In genomic region chr1:167681024-167681423, GRCh38 we compare ENCODE assay signal across 19 cellular contexts. TPM values are rescaled to one million over a fixed set of nuclear protein-coding genes. Genes with fewer than 3 reads are reported as not detected.
DNase-seq lines count a peak whose midpoint lies in the region; ATAC-seq and TF ChIP-seq lines count a peak whose summit lies in the region.
"Had no signal": no experiment of that assay in that cellular context is flagged by ENCODE, and none has a peak within 500 bp of the region (broad histone marks: within the 10 kb centered on the region; RNA-seq: fewer than 3 reads in every experiment).

No MANE protein-coding gene starts in this region.

- H3K36me3 ChIP-seq in CD8-positive, alpha-beta memory T cell (ENCODE audit: insufficient read depth, low read length) = peaks cover 53% of the 10 kb centered on the region
- H3K36me3 ChIP-seq in neutrophil (peaks cover 92% of the 10 kb centered on the region), H7 (replicated peaks; ENCODE audit: control insufficient read depth, insufficient read depth, low read length) (no peaks in the 10 kb centered on the region)

- no peaks in the 10 kb centered on the region for H3K27me3 Mint-ChIP-seq in activated T-cell treated with anti-CD3 and anti-CD28 coated beads, Interleukin-2, amount 50 U/mL, for 72 hours (ENCODE audit: low read depth)
- no peaks in the 10 kb centered on the region for H3K27me3 Mint-ChIP-seq in CD8-positive, alpha-beta memory T cell
- H3K27me3 Mint-ChIP-seq in activated CD8-positive, alpha-beta T cell treated with anti-CD3 and anti-CD28 coated beads, Interleukin-2, amount 10 ng/mL, durations not matched to agents 7 days and 5 days (ENCODE audit: low read depth) = no peaks in the 10 kb centered on the region

- peaks cover 14% of the 10 kb centered on the region for H3K4me1 Mint-ChIP-seq in activated T-cell treated with anti-CD3 and anti-CD28 coated beads, Interleukin-2, amount 50 U/mL, for 72 hours (ENCODE audit: low read depth)
- H3K4me1 Mint-ChIP-seq in CD8-positive, alpha-beta memory T cell = peaks cover 20 to 27% (median 21%) of the 10 kb centered on the region in 3 donors
- peaks cover 13% of the 10 kb centered on the region for H3K4me1 Mint-ChIP-seq in activated CD8-positive, alpha-beta T cell treated with anti-CD3 and anti-CD28 coated beads, Interleukin-2, amount 10 ng/mL, durations not matched to agents 7 days and 5 days (ENCODE audit: low read depth)

- no peak for ATAC-seq in activated T-cell treated with anti-CD3 and anti-CD28 coated beads, Interleukin-2, amount 50 U/mL, for 72 hours (replicated peaks in 1 of 2)
- no peak for ATAC-seq in activated CD8-positive, alpha-beta T cell treated with anti-CD3 and anti-CD28 coated beads, Interleukin-2, amount 10 ng/mL, durations not matched to agents 7 days and 5 days
- no peak for ATAC-seq in HG03354 (IDR thresholded peaks at IDR 0.05; ENCODE audit: poor library complexity, severe bottlenecking, unreplicated experiment)
- ATAC-seq in GM19023 (IDR thresholded peaks at IDR 0.05; ENCODE audit: unreplicated experiment) = no peak
- ATAC-seq: activated CD4-positive, CD25-positive, alpha-beta regulatory T cell treated with anti-CD3 and anti-CD28 coated beads, Interleukin-2, amount 50 U/mL, for 24 hours; left colon had no signal

- POLR2A ChIA-PET in CD8-positive, alpha-beta memory T cell (lab: Charles Lee) = no interaction called here
- POLR2A ChIA-PET in activated CD8-positive, alpha-beta T cell treated with anti-CD3 and anti-CD28 coated beads, Interleukin-2, amount 10 ng/mL, durations not matched to agents 7 days and 5 days (lab: Charles Lee) = no interaction called here

- no peak overlapping the region for H3K4me3 ChIP-seq in CD8-positive, alpha-beta memory T cell (ENCODE audit: low read length)
- H3K4me3 ChIP-seq in neutrophil (ENCODE audit: low read depth in 1 of 2, low read length in 1 of 2) (no peak overlapping the region), H7 (ENCODE audit: insufficient read depth, low read depth, low read length) (no peak overlapping the region)
- H3K4me3 ChIP-seq: smooth muscle cell had no signal

- no peak overlapping the region for H3K4me3 Mint-ChIP-seq in activated T-cell treated with anti-CD3 and anti-CD28 coated beads, Interleukin-2, amount 50 U/mL, for 72 hours
- H3K4me3 Mint-ChIP-seq in CD8-positive, alpha-beta memory T cell = no peak overlapping the region
- H3K4me3 Mint-ChIP-seq in activated CD8-positive, alpha-beta T cell treated with anti-CD3 and anti-CD28 coated beads, Interleukin-2, amount 10 ng/mL, durations not matched to agents 7 days and 5 days = no peak overlapping the region

- peaks cover 31% of the 10 kb centered on the region for H3K4me1 ChIP-seq in CD8-positive, alpha-beta memory T cell (ENCODE audit: insufficient read depth, low read length)
- peaks cover 6 to 7% of the 10 kb centered on the region in 2 experiments for H3K4me1 ChIP-seq in neutrophil (ENCODE audit: control insufficient read depth in 1 of 2, insufficient read depth in 1 of 2, low read depth in 1 of 2, low read length in 1 of 2)

- no peaks in the 10 kb centered on the region for H3K27me3 ChIP-seq in CD8-positive, alpha-beta memory T cell (ENCODE audit: insufficient read depth, low read length, poor library complexity, severe bottlenecking)
- no peaks in the 10 kb centered on the region for H3K27me3 ChIP-seq in neutrophil
- no peaks in the 10 kb centered on the region; the same call in 1 of the 2 replicates for H3K27me3 ChIP-seq in H7 (ENCODE audit: control insufficient read depth, insufficient read depth, low read length)

- CTCF ChIA-PET in CD8-positive, alpha-beta memory T cell (lab: Charles Lee) = interaction anchor here (1.0 to 2.9 kb wide), 4 partner anchors 12 to 124 kb away, joined by 4 to 13 read pairs (median 4); no protein-coding TSS in a partner anchor
- CTCF ChIA-PET in activated CD8-positive, alpha-beta T cell treated with anti-CD3 and anti-CD28 coated beads, Interleukin-2, amount 10 ng/mL, durations not matched to agents 7 days and 5 days (lab: Charles Lee) = interaction anchor here (1.2 to 1.3 kb wide), 2 partner anchors 81 to 125 kb away, joined by 3 read pairs; no protein-coding TSS in a partner anchor

- H3K9me3 ChIP-seq in CD8-positive, alpha-beta memory T cell (ENCODE audit: low read length) = no peaks in the 10 kb centered on the region
- no peaks in the 10 kb centered on the region for H3K9me3 ChIP-seq in neutrophil

- H3K36me3 Mint-ChIP-seq in activated T-cell treated with anti-CD3 and anti-CD28 coated beads, Interleukin-2, amount 50 U/mL, for 72 hours (ENCODE audit: insufficient read depth in 2 of 2) = peaks cover 0 to 10% of the 10 kb centered on the region in 2 donors
- H3K36me3 Mint-ChIP-seq in CD8-positive, alpha-beta memory T cell = peaks cover 4 to 44% (median 13%) of the 10 kb centered on the region in 3 donors
- peaks cover 57% of the 10 kb centered on the region for H3K36me3 Mint-ChIP-seq in activated CD8-positive, alpha-beta T cell treated with anti-CD3 and anti-CD28 coated beads, Interleukin-2, amount 10 ng/mL, durations not matched to agents 7 days and 5 days (ENCODE audit: low read depth)

- DNase-seq in activated T-cell treated with anti-CD3 and anti-CD28 coated beads, Interleukin-2, amount 50 U/mL, for 72 hours = no peak
- no peak for DNase-seq in activated T-cell treated with anti-CD3 and anti-CD28 coated beads, Interleukin-2, amount 50 U/mL, for 48 hours
- no peak for DNase-seq in CD8-positive, alpha-beta memory T cell
- DNase-seq in activated CD8-positive, alpha-beta T cell treated with anti-CD3 and anti-CD28 coated beads, Interleukin-2, amount 10 ng/mL, durations not matched to agents 7 days and 5 days = no peak
- DNase-seq in H7 = no peak
- DNase-seq: activated CD8-positive, alpha-beta memory T cell treated with anti-CD3 and anti-CD28 coated beads, Interleukin-2, amount 50 U/mL, for 4 hours; Calu3; effector CD8-positive, alpha-beta T cell; left colon; NCI-H1105 treated with DMSO at 0.1 percent for 48 hours; NCI-H2227 treated with DMSO at 0.1 percent for 48 hours; T-helper 9 cell had no signal

- H3K27ac ChIP-seq in CD8-positive, alpha-beta memory T cell (ENCODE audit: low read depth, low read length) = peak overlapping the region; percentile 1
- H3K27ac ChIP-seq in neutrophil = peak overlapping the region; percentile 62
- H3K27ac ChIP-seq: KMS-11, parathyroid adenoma had no signal

- H3K9me3 Mint-ChIP-seq in activated T-cell treated with anti-CD3 and anti-CD28 coated beads, Interleukin-2, amount 50 U/mL, for 72 hours = no peaks in the 10 kb centered on the region
- no peaks in the 10 kb centered on the region for H3K9me3 Mint-ChIP-seq in CD8-positive, alpha-beta memory T cell
- H3K9me3 Mint-ChIP-seq in activated CD8-positive, alpha-beta T cell treated with anti-CD3 and anti-CD28 coated beads, Interleukin-2, amount 10 ng/mL, durations not matched to agents 7 days and 5 days (ENCODE audit: insufficient read depth) = no peaks in the 10 kb centered on the region

- H3K27ac Mint-ChIP-seq in activated T-cell treated with anti-CD3 and anti-CD28 coated beads, Interleukin-2, amount 50 U/mL, for 72 hours = peak overlapping the region; percentile 26
- H3K27ac Mint-ChIP-seq in CD8-positive, alpha-beta memory T cell = peak overlapping the region in 3 of 8 donors; percentile 86 to 97 (median 91)
- H3K27ac Mint-ChIP-seq in activated CD8-positive, alpha-beta T cell treated with anti-CD3 and anti-CD28 coated beads, Interleukin-2, amount 10 ng/mL, durations not matched to agents 7 days and 5 days = peak overlapping the region; percentile 51

- no peak for TF ChIP-seq CTCF in neutrophil (IDR thresholded peaks at IDR 0.05)

RNA-seq across cellular contexts. Expression of gene MPZL1, which starts 40.8 kb away (rescaled TPM):
- total RNA-seq in activated T-cell treated with anti-CD3 and anti-CD28 coated beads, Interleukin-2, amount 50 U/mL, for 72 hours = 10 to 100 TPM; 17.2 to 20.9 TPM
- 10 to 100 TPM; 15.6 to 17.9 TPM for total RNA-seq in CD8-positive, alpha-beta memory T cell
- 8.2 TPM for polyA plus RNA-seq in CD8-positive, alpha-beta memory T cell
- 10 to 100 TPM; 12.5 to 13.6 TPM for total RNA-seq in activated CD8-positive, alpha-beta T cell treated with anti-CD3 and anti-CD28 coated beads, Interleukin-2, amount 10 ng/mL, durations not matched to agents 7 days and 5 days
- 99.9 and 104 TPM in 2 replicates for total RNA-seq in H7 (2014; rRNA removed; shearing (Covaris generic))

RNA-seq across cellular contexts. Expression of gene RCSD1, which starts 51.0 kb away (rescaled TPM):
- 10 to 100 TPM; 62.0 to 69.5 TPM for total RNA-seq in activated T-cell treated with anti-CD3 and anti-CD28 coated beads, Interleukin-2, amount 50 U/mL, for 72 hours
- total RNA-seq in CD8-positive, alpha-beta memory T cell = 10 to 100 TPM; 45.9 to 47.9 TPM
- 171 TPM for polyA plus RNA-seq in CD8-positive, alpha-beta memory T cell
- 100 to 1,000 TPM; 143 to 145 TPM for total RNA-seq in activated CD8-positive, alpha-beta T cell treated with anti-CD3 and anti-CD28 coated beads, Interleukin-2, amount 10 ng/mL, durations not matched to agents 7 days and 5 days
- total RNA-seq in H7 (2014; rRNA removed; shearing (Covaris generic)) = 0.31 and 0.37 TPM in 2 replicates
- total RNA-seq: Calu3, smooth muscle cell had no signal

Comparison
In these comparisons a context has a peak if more than half of its experiments do, and no peak if none do; other contexts are left out.
1. RNA of gene RCSD1, which starts 51.0 kb away (total RNA-seq): 143 to 145 TPM in activated CD8-positive, alpha-beta T cell treated with anti-CD3 and anti-CD28 coated beads, Interleukin-2, amount 10 ng/mL, durations not matched to agents 7 days and 5 days, 62.0 to 69.5 TPM in activated T-cell treated with anti-CD3 and anti-CD28 coated beads, Interleukin-2, amount 50 U/mL, for 72 hours and 45.9 to 47.9 TPM in CD8-positive, alpha-beta memory T cell; 0.31 to 0.37 TPM in H7; every median in the first group is over 10 times any median in the second.